In the genomic region with DNA sequence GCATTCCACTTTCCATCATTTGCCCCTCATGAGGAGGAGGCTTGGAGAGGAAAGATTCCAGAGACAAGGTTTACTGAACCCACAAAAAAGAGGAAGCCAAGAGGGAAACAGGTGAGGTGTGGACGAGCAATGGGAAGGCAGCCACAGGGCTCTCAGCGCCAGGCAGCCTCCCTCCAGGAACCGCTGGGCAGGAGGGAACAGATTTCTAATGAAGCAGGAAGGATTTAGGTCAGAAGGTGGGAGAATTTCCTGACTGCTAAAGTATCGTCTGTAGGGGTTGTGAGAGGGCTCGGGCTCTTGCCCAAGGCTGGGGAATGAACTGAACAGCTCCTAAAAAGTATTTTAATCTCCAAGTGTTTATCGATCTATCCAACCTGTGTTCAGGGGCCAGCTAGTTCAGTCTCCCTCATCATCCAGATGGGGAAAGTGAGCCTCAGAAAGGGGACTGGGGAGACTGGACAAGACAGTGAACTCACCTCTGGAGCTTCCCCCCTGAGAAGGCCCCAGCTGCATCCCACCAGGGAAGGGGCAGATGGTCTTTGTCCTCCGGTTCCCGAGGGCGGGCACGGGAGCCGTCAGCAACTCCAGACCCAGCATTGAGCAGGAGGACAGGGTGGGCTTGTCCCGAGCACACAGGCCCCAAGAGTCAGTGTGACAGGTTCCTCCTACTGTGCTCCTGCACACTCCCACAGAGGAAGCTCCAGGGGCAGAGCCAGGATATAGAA, we compare ENCODE assay signal across 19 cellular contexts. TPM values are rescaled to one million over a fixed set of nuclear protein-coding genes. Genes with fewer than 3 reads are reported as not detected.
DNase-seq lines count a peak whose midpoint lies in the region; ATAC-seq, FAIRE-seq and TF ChIP-seq lines count a peak whose summit lies in the region.
"Had no signal": no experiment of that assay in that cellular context is flagged by ENCODE, and none has a peak within 500 bp of the region (broad histone marks: within the 10 kb centered on the region; RNA-seq: fewer than 3 reads in every experiment).

No MANE protein-coding gene starts in this region.

- no peaks in the 10 kb centered on the region for H3K9me3 ChIP-seq in liver (ENCODE audit: control insufficient read depth in 4 of 4, low read length in 3 of 4)
- H3K9me3 ChIP-seq in HepG2 (ENCODE audit: low read length) = no peaks in the 10 kb centered on the region

- H3K4me3 ChIP-seq in liver (ENCODE audit: low read depth in 1 of 3, low read length in 3 of 3) (no peak overlapping the region), HepG2 (replicated peaks in 1 of 3; ENCODE audit: insufficient read depth in 1 of 3, low read depth in 2 of 3, low read length in 3 of 3) (no peak overlapping the region)
- H3K4me3 ChIP-seq: coronary artery had no signal

- in situ Hi-C loops in HepG2 (cut with HindIII; ENCODE audit: extremely low pct_ligation_motif_present, low pct_unique_long_range_greater_than_20kb) = no loop called here

- H3K27ac ChIP-seq in liver (ENCODE audit: low read depth in 1 of 2, low read length in 2 of 2) = no peak overlapping the region
- no peak overlapping the region for H3K27ac ChIP-seq in HepG2 (ENCODE audit: extremely low read length, insufficient read depth, low read length)

- no peak for TF ChIP-seq CTCF in liver (IDR thresholded peaks at IDR 0.05; ENCODE audit: low read depth, low read length, missing input control)
- no peak for TF ChIP-seq CTCF in HepG2 (CRISPR knock-in tag; IDR thresholded peaks at IDR 0.05)
- TF ChIP-seq CTCF in chondrocyte (IDR thresholded peaks at IDR 0.05) = peak; percentile 35
- no peak for TF ChIP-seq CTCF in mesothelial cell of epicardium (IDR thresholded peaks at IDR 0.05; ENCODE audit: unreplicated experiment)

- H3K4me2 ChIP-seq in HepG2 (ENCODE audit: low read depth, low read length) = no peak overlapping the region

- no peak for DNase-seq in HepG2 (ENCODE audit: low spot score)
- DNase-seq in chondrocyte (ENCODE audit: low spot score) = peak; percentile 68
- peak in 1 of 2 experiments; percentile 9 for DNase-seq in mesothelial cell of epicardium (ENCODE audit: low spot score in 2 of 2, unreplicated experiment in 2 of 2)
- DNase-seq in erythroblast (lab: John Stamatoyannopoulos, UW) = no peak
- DNase-seq in activated naive CD4-positive, alpha-beta T cell treated with anti-CD3 and anti-CD28 coated beads for 36 hours = no peak
- DNase-seq: activated CD4-positive, alpha-beta T cell treated with anti-CD3 and anti-CD28 coated beads, Interleukin-2, amount 50 U/mL, for 48 hours; activated naive CD4-positive, alpha-beta T cell treated with anti-CD3 and anti-CD28 coated beads, Interleukin-2, amount 10 ng/mL, durations not matched to agents 7 days and 5 days; activated T-cell treated with anti-CD3 and anti-CD28 coated beads, Interleukin-2, amount 50 U/mL, for 1 hour; DMS79; MM.1S; naive thymus-derived CD8-positive, alpha-beta T cell; NCI-H1694; NCI-H345; stimulated activated naive CD4-positive, alpha-beta T cell treated with Interleukin-2 at 50 U/mL for 16 hours; trophoblast cell had no signal

- no peak for TF ChIP-seq RAD21 in liver (IDR thresholded peaks at IDR 0.05)
- TF ChIP-seq RAD21 in HepG2 (CRISPR knock-in tag; IDR thresholded peaks at IDR 0.05) = no peak

- H4K20me1 ChIP-seq in HepG2 (ENCODE audit: insufficient read depth, low read length) = peaks cover 3% of the 10 kb centered on the region

- H3K27me3 Mint-ChIP-seq in chondrocyte (ENCODE audit: low read depth) (no peaks in the 10 kb centered on the region), mesothelial cell of epicardium (ENCODE audit: low read depth) (no peaks in the 10 kb centered on the region)
- H3K27me3 Mint-ChIP-seq in activated naive CD4-positive, alpha-beta T cell treated with anti-CD3 and anti-CD28 coated beads for 36 hours (ENCODE audit: low read depth) = no peaks in the 10 kb centered on the region

- peaks cover 94% of the 10 kb centered on the region for H3K4me1 Mint-ChIP-seq in chondrocyte (ENCODE audit: low read depth)
- peaks cover 47% of the 10 kb centered on the region for H3K4me1 Mint-ChIP-seq in mesothelial cell of epicardium
- peaks cover 4% of the 10 kb centered on the region for H3K4me1 Mint-ChIP-seq in activated naive CD4-positive, alpha-beta T cell treated with anti-CD3 and anti-CD28 coated beads for 36 hours (ENCODE audit: low read depth)

- no peaks in the 10 kb centered on the region for H3K9me3 Mint-ChIP-seq in chondrocyte (ENCODE audit: low read depth)
- no peaks in the 10 kb centered on the region for H3K9me3 Mint-ChIP-seq in mesothelial cell of epicardium
- H3K9me3 Mint-ChIP-seq in activated naive CD4-positive, alpha-beta T cell treated with anti-CD3 and anti-CD28 coated beads for 36 hours = no peaks in the 10 kb centered on the region
- H3K9me3 Mint-ChIP-seq: activated naive CD4-positive, alpha-beta T cell treated with anti-CD3 and anti-CD28 coated beads, Interleukin-2, amount 10 ng/mL, durations not matched to agents 7 days and 5 days; naive thymus-derived CD8-positive, alpha-beta T cell had no signal

- peaks cover 0 to 8% (median 1%) of the 10 kb centered on the region in 4 donors for H3K4me1 ChIP-seq in liver (ENCODE audit: control insufficient read depth in 4 of 4, insufficient read depth in 4 of 4, low read length in 3 of 4)
- H3K4me1 ChIP-seq in HepG2 (ENCODE audit: insufficient read depth, low read length) = peaks cover 15% of the 10 kb centered on the region

- BruUV-seq in HepG2 (replicated peaks; lab: Mats Ljungman, UMichigan) = no TSS peak

- H3K36me3 ChIP-seq in liver (ENCODE audit: control insufficient read depth in 4 of 4, insufficient read depth in 3 of 4, low read depth in 1 of 4, low read length in 3 of 4) (no peaks in the 10 kb centered on the region), HepG2 (replicated peaks in 1 of 2; ENCODE audit: control insufficient read depth in 1 of 2, insufficient read depth in 2 of 2, low read length in 2 of 2) (no peaks in the 10 kb centered on the region)

- no peak for TF ChIP-seq POLR2A in HepG2 (IDR thresholded peaks at IDR 0.05; ENCODE audit: insufficient read depth in 1 of 2, low read depth in 2 of 2, low read length in 2 of 2)
- no peak for TF ChIP-seq POLR2A in erythroblast (IDR thresholded peaks at IDR 0.05; ENCODE audit: low read length)

- H2AFZ ChIP-seq in HepG2 (ENCODE audit: low read length) = no peak overlapping the region

- H3K4me3 Mint-ChIP-seq in chondrocyte (ENCODE audit: unreplicated experiment) (no peak overlapping the region), mesothelial cell of epicardium (no peak overlapping the region)
- H3K4me3 Mint-ChIP-seq in activated naive CD4-positive, alpha-beta T cell treated with anti-CD3 and anti-CD28 coated beads for 36 hours = no peak overlapping the region
- H3K4me3 Mint-ChIP-seq: activated naive CD4-positive, alpha-beta T cell treated with anti-CD3 and anti-CD28 coated beads, Interleukin-2, amount 10 ng/mL, durations not matched to agents 7 days and 5 days; naive thymus-derived CD8-positive, alpha-beta T cell had no signal

- no peak for FAIRE-seq in HepG2 (lab: Jason Lieb, UNC)

- H3K79me2 ChIP-seq in HepG2 (ENCODE audit: insufficient read depth, low read length) = no peaks in the 10 kb centered on the region

- POLR2A ChIA-PET in HepG2 (lab: Yijun Ruan, JAX) = no interaction called here

- intact Hi-C loops in HepG2 (cut with micrococcal nuclease; ENCODE audit: unreplicated experiment) = no loop called here
- intact Hi-C loops in activated naive CD4-positive, alpha-beta T cell treated with anti-CD3 and anti-CD28 coated beads for 36 hours (cut with micrococcal nuclease) = no loop called here

- H3K9ac ChIP-seq in liver (ENCODE audit: low read depth in 1 of 2, low read length in 2 of 2) (no peak overlapping the region), HepG2 (ENCODE audit: insufficient read depth, low read depth, low read length) (no peak overlapping the region)

- H3K27me3 ChIP-seq in liver (ENCODE audit: control insufficient read depth in 4 of 4, insufficient read depth in 4 of 4, low read length in 3 of 4) = no peaks in the 10 kb centered on the region
- peaks cover 4 to 27% of the 10 kb centered on the region in 2 experiments; a peak in 3 of 5 replicates for H3K27me3 ChIP-seq in HepG2 (ENCODE audit: control insufficient read depth in 1 of 2, insufficient read depth in 2 of 2, low read length in 2 of 2)

- H3K27ac Mint-ChIP-seq in chondrocyte (ENCODE audit: unreplicated experiment) (peak overlapping the region; percentile 83), mesothelial cell of epicardium (peak overlapping the region; percentile 55)
- H3K27ac Mint-ChIP-seq in activated naive CD4-positive, alpha-beta T cell treated with anti-CD3 and anti-CD28 coated beads for 36 hours = no peak overlapping the region
- H3K27ac Mint-ChIP-seq: activated naive CD4-positive, alpha-beta T cell treated with anti-CD3 and anti-CD28 coated beads, Interleukin-2, amount 10 ng/mL, durations not matched to agents 7 days and 5 days had no signal

- H3K36me3 Mint-ChIP-seq in chondrocyte (ENCODE audit: low read depth) (peaks cover 9% of the 10 kb centered on the region), mesothelial cell of epicardium (no peaks in the 10 kb centered on the region)
- H3K36me3 Mint-ChIP-seq in activated naive CD4-positive, alpha-beta T cell treated with anti-CD3 and anti-CD28 coated beads for 36 hours (ENCODE audit: low read depth) = no peaks in the 10 kb centered on the region
- H3K36me3 Mint-ChIP-seq: activated naive CD4-positive, alpha-beta T cell treated with anti-CD3 and anti-CD28 coated beads, Interleukin-2, amount 10 ng/mL, durations not matched to agents 7 days and 5 days; naive thymus-derived CD8-positive, alpha-beta T cell had no signal

- CTCF ChIA-PET in HepG2 (lab: Yijun Ruan, JAX; ENCODE audit: low intra/inter-chr PET ratio, low total read pairs) = no interaction called here
- CTCF ChIA-PET in activated naive CD4-positive, alpha-beta T cell treated with anti-CD3 and anti-CD28 coated beads for 36 hours (lab: Charles Lee) = interaction anchor here (2.1 to 4.9 kb wide), 2 partner anchors 9 to 12 kb away, joined by 6 to 25 read pairs; no protein-coding TSS in a partner anchor

- WGBS in liver = 71% methylated on average over 12 of the region's 12 CpGs
- WGBS in HepG2 (ENCODE audit: low lambda C conversion rate) = 20% methylated on average over 11 of the region's 12 CpGs

- ATAC-seq in HepG2 (no peak), HG03108 (IDR thresholded peaks at IDR 0.05; ENCODE audit: unreplicated experiment) (no peak), HG03280 (IDR thresholded peaks at IDR 0.05; ENCODE audit: unreplicated experiment) (no peak)
- ATAC-seq: naive thymus-derived CD8-positive, alpha-beta T cell had no signal

- TF ChIP-seq EP300 in HepG2 (IDR thresholded peaks at IDR 0.05; ENCODE audit: low read depth in 2 of 2, low read length in 2 of 2) = no peak
- no peak for TF ChIP-seq EP300 in HepG2 (CRISPR knock-in tag; IDR thresholded peaks at IDR 0.05; ENCODE audit: borderline replicate concordance)

RNA-seq across cellular contexts. Expression of a gene that starts 10.5 kb away (rescaled TPM):
- 1 to 10 TPM; 1.4 to 2.0 TPM for total RNA-seq in liver
- under 1 TPM in 1 of 2 donors, not detected in 1; 0.67 TPM for polyA plus RNA-seq in liver
- 0.51 TPM in 1 of 2 replicates, not detected in the other for total RNA-seq in HepG2 (2016; rRNA removed; fragmentation: Illumina TruSeq; extraction: Trizol)
- 0.10 TPM in 1 of 2 replicates, not detected in the other for total RNA-seq in HepG2 (2016; cell fraction: cytosol; rRNA removed; fragmentation: Illumina TruSeq; extraction: Trizol; ENCODE audit: low read depth)
- 0.30 and 0.40 TPM in 2 replicates for total RNA-seq in HepG2 (2016; cell fraction: insoluble cytoplasmic fraction; rRNA removed; fragmentation: Illumina TruSeq; extraction: Trizol)
- total RNA-seq in HepG2 (2016; cell fraction: membrane; rRNA removed; fragmentation: Illumina TruSeq; extraction: Trizol) = 0.46 and 0.69 TPM in 2 replicates
- total RNA-seq in HepG2 (2016; cell fraction: nucleus; rRNA removed; fragmentation: Illumina TruSeq; extraction: Trizol) = 0.47 TPM in 1 of 2 replicates, not detected in the other
- polyA plus RNA-seq in HepG2 (2011; rRNA removed) = 0.16 and 1.3 TPM in 2 replicates
- 0.58 and 0.69 TPM in 2 replicates for polyA plus RNA-seq in HepG2 (2011; cell fraction: cytosol; rRNA removed)
- 0.35 and 0.80 TPM in 2 replicates for polyA plus RNA-seq in HepG2 (2011; cell fraction: nucleus; rRNA removed)
- not detected in 2 replicates for polyA plus RNA-seq in HepG2 (2012)
- polyA plus RNA-seq in HepG2 (2016; cell fraction: cytosol; fragmentation: Illumina TruSeq; extraction: Trizol; ENCODE audit: low read depth) = 0.31 and 0.33 TPM in 2 replicates
- polyA plus RNA-seq in HepG2 (2016; cell fraction: insoluble cytoplasmic fraction; fragmentation: Illumina TruSeq; extraction: Trizol; ENCODE audit: low read depth) = 0.39 TPM in 1 of 2 replicates, not detected in the other
- polyA plus RNA-seq in HepG2 (2016; cell fraction: membrane; fragmentation: Illumina TruSeq; extraction: Trizol; ENCODE audit: low read depth) = 0.41 and 0.76 TPM in 2 replicates
- polyA plus RNA-seq in HepG2 (2016; cell fraction: nucleus; fragmentation: Illumina TruSeq; extraction: Trizol; ENCODE audit: insufficient read depth, low read depth) = 0.92 and 1.1 TPM in 2 replicates
- polyA minus RNA-seq in HepG2 (2011; rRNA and poly(A)+ RNA removed; ENCODE audit: low replicate concordance) = 0.30 and 1.4 TPM in 2 replicates
- 0.26 TPM in 1 of 2 replicates, not detected in the other for polyA minus RNA-seq in HepG2 (2011; cell fraction: cytosol; rRNA and poly(A)+ RNA removed)
- 0.39 TPM in 1 of 2 replicates, not detected in the other for polyA minus RNA-seq in HepG2 (2011; cell fraction: nucleus; rRNA and poly(A)+ RNA removed)
- 428 to 446 TPM (median 444 TPM) in 3 replicates for total RNA-seq in chondrocyte
- 62.9 to 69.0 TPM (median 68.6 TPM) in 3 replicates for total RNA-seq in mesothelial cell of epicardium
- total RNA-seq in activated naive CD4-positive, alpha-beta T cell treated with anti-CD3 and anti-CD28 coated beads for 36 hours = under 1 TPM; 0.25 to 0.55 TPM

RNA-seq across cellular contexts. Expression of a gene that starts 55.3 kb away (rescaled TPM):
- 1 to 10 TPM; 5.6 to 7.1 TPM for total RNA-seq in liver
- 1 to 10 TPM; 5.4 to 9.4 TPM for polyA plus RNA-seq in liver
- total RNA-seq in HepG2 (2016; rRNA removed; fragmentation: Illumina TruSeq; extraction: Trizol) = 2.7 and 3.7 TPM in 2 replicates
- 1.0 and 1.5 TPM in 2 replicates for total RNA-seq in HepG2 (2016; cell fraction: cytosol; rRNA removed; fragmentation: Illumina TruSeq; extraction: Trizol; ENCODE audit: low read depth)
- total RNA-seq in HepG2 (2016; cell fraction: insoluble cytoplasmic fraction; rRNA removed; fragmentation: Illumina TruSeq; extraction: Trizol) = 2.2 and 4.1 TPM in 2 replicates
- total RNA-seq in HepG2 (2016; cell fraction: membrane; rRNA removed; fragmentation: Illumina TruSeq; extraction: Trizol) = 2.5 TPM in 2 replicates
- 2.7 and 3.7 TPM in 2 replicates for total RNA-seq in HepG2 (2016; cell fraction: nucleus; rRNA removed; fragmentation: Illumina TruSeq; extraction: Trizol)
- polyA plus RNA-seq in HepG2 (2011; rRNA removed) = 3.5 TPM in 2 replicates
- 2.4 and 3.4 TPM in 2 replicates for polyA plus RNA-seq in HepG2 (2011; cell fraction: cytosol; rRNA removed)
- 4.3 and 5.5 TPM in 2 replicates for polyA plus RNA-seq in HepG2 (2011; cell fraction: nucleus; rRNA removed)
- polyA plus RNA-seq in HepG2 (2012) = 1.7 and 2.1 TPM in 2 replicates
- polyA plus RNA-seq in HepG2 (2016; cell fraction: cytosol; fragmentation: Illumina TruSeq; extraction: Trizol; ENCODE audit: low read depth) = 0.77 and 1.3 TPM in 2 replicates
- 1.5 and 1.6 TPM in 2 replicates for polyA plus RNA-seq in HepG2 (2016; cell fraction: insoluble cytoplasmic fraction; fragmentation: Illumina TruSeq; extraction: Trizol; ENCODE audit: low read depth)
- polyA plus RNA-seq in HepG2 (2016; cell fraction: membrane; fragmentation: Illumina TruSeq; extraction: Trizol; ENCODE audit: low read depth) = 1.4 and 1.5 TPM in 2 replicates
- polyA plus RNA-seq in HepG2 (2016; cell fraction: nucleus; fragmentation: Illumina TruSeq; extraction: Trizol; ENCODE audit: insufficient read depth, low read depth) = 5.6 and 5.8 TPM in 2 replicates
- 4.1 and 6.9 TPM in 2 replicates for polyA minus RNA-seq in HepG2 (2011; rRNA and poly(A)+ RNA removed; ENCODE audit: low replicate concordance)
- 1.6 and 1.8 TPM in 2 replicates for polyA minus RNA-seq in HepG2 (2011; cell fraction: cytosol; rRNA and poly(A)+ RNA removed)
- 1.9 and 2.9 TPM in 2 replicates for polyA minus RNA-seq in HepG2 (2011; cell fraction: nucleus; rRNA and poly(A)+ RNA removed)
- 18.0 to 26.4 TPM (median 18.9 TPM) in 3 replicates for total RNA-seq in chondrocyte
- 11.1 to 13.7 TPM (median 11.9 TPM) in 3 replicates for total RNA-seq in mesothelial cell of epicardium
- total RNA-seq in activated naive CD4-positive, alpha-beta T cell treated with anti-CD3 and anti-CD28 coated beads for 36 hours = 1 to 10 TPM; 8.7 to 9.5 TPM

RNA-seq across cellular contexts. Expression of a gene that starts 57.8 kb away (rescaled TPM):
- total RNA-seq in liver (10 to 100 TPM; 12.4 to 15.2 TPM), HepG2 (2016; rRNA removed; fragmentation: Illumina TruSeq; extraction: Trizol) (2.9 and 3.9 TPM in 2 replicates), chondrocyte (38.8 to 44.3 TPM (median 40.0 TPM) in 3 replicates), mesothelial cell of epicardium (41.2 to 45.3 TPM (median 43.6 TPM) in 3 replicates)
- polyA plus RNA-seq in liver (1 to 10 TPM; 8.2 to 9.2 TPM), HepG2 (2011; rRNA removed) (2.9 and 3.9 TPM in 2 replicates)
- 1.4 and 1.8 TPM in 2 replicates for total RNA-seq in HepG2 (2016; cell fraction: cytosol; rRNA removed; fragmentation: Illumina TruSeq; extraction: Trizol; ENCODE audit: low read depth)
- 3.0 and 4.3 TPM in 2 replicates for total RNA-seq in HepG2 (2016; cell fraction: insoluble cytoplasmic fraction; rRNA removed; fragmentation: Illumina TruSeq; extraction: Trizol)
- total RNA-seq in HepG2 (2016; cell fraction: membrane; rRNA removed; fragmentation: Illumina TruSeq; extraction: Trizol) = 2.4 and 2.6 TPM in 2 replicates
- 5.4 and 6.2 TPM in 2 replicates for total RNA-seq in HepG2 (2016; cell fraction: nucleus; rRNA removed; fragmentation: Illumina TruSeq; extraction: Trizol)
- 1.5 and 2.7 TPM in 2 replicates for polyA plus RNA-seq in HepG2 (2011; cell fraction: cytosol; rRNA removed)
- 16.7 and 19.0 TPM in 2 replicates for polyA plus RNA-seq in HepG2 (2011; cell fraction: nucleus; rRNA removed)
- polyA plus RNA-seq in HepG2 (2012) = 8.7 and 10.3 TPM in 2 replicates
- polyA plus RNA-seq in HepG2 (2016; cell fraction: cytosol; fragmentation: Illumina TruSeq; extraction: Trizol; ENCODE audit: low read depth) = 1.5 and 1.7 TPM in 2 replicates
- 6.6 and 9.3 TPM in 2 replicates for polyA plus RNA-seq in HepG2 (2016; cell fraction: insoluble cytoplasmic fraction; fragmentation: Illumina TruSeq; extraction: Trizol; ENCODE audit: low read depth)
- 3.4 and 4.2 TPM in 2 replicates for polyA plus RNA-seq in HepG2 (2016; cell fraction: membrane; fragmentation: Illumina TruSeq; extraction: Trizol; ENCODE audit: low read depth)
- polyA plus RNA-seq in HepG2 (2016; cell fraction: nucleus; fragmentation: Illumina TruSeq; extraction: Trizol; ENCODE audit: insufficient read depth, low read depth) = 18.1 and 20.7 TPM in 2 replicates
- polyA minus RNA-seq in HepG2 (2011; rRNA and poly(A)+ RNA removed; ENCODE audit: low replicate concordance) = 11.9 and 16.2 TPM in 2 replicates
- polyA minus RNA-seq in HepG2 (2011; cell fraction: cytosol; rRNA and poly(A)+ RNA removed) = 6.8 and 10.8 TPM in 2 replicates
- polyA minus RNA-seq in HepG2 (2011; cell fraction: nucleus; rRNA and poly(A)+ RNA removed) = 8.4 and 9.9 TPM in 2 replicates
- total RNA-seq in activated naive CD4-positive, alpha-beta T cell treated with anti-CD3 and anti-CD28 coated beads for 36 hours = 10 to 100 TPM; 69.6 to 70.2 TPM

Comparison
In these comparisons a context has a peak if more than half of its experiments do, and no peak if none do; other contexts are left out.
1. RNA of a gene that starts 10.5 kb away (total RNA-seq): 428 to 446 TPM in chondrocyte and 62.9 to 69.0 TPM in mesothelial cell of epicardium; 1.4 to 2.0 TPM in liver, 0.25 to 0.55 TPM in activated naive CD4-positive, alpha-beta T cell treated with anti-CD3 and anti-CD28 coated beads for 36 hours and 0.10 to 0.69 TPM in HepG2; every median in the first group is over 10 times any median in the second.